ENCODE assay signal across 24 cellular contexts in the genomic region with DNA sequence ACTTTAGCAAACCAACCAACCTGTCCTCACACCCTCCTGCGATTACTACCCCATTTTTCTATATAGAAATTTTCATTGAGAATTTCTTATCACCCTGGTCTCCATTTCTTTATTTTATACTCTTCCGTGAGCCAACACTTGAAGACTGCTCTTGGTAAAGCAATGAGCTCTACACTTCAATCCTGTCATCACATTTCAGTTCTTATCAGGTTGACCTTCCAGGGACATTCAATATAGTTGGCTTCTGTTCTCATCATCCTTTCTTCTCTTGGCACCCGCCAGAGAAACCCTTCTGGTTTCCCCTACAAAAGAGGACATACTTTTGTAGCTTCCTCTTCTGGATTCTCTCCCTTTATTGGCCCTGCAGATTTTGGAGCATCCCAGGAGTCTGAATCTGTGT.
A peak's percentile ranks its signal among the peaks of the same experiment; 100 is the strongest.
DNase-seq lines count a peak whose midpoint lies in the region; ATAC-seq and TF ChIP-seq lines count a peak whose summit lies in the region.
"Had no signal": no experiment of that assay in that cellular context is flagged by ENCODE, and none has a peak within 500 bp of the region (broad histone marks: within the 10 kb centered on the region; RNA-seq: fewer than 3 reads in every experiment).

No MANE protein-coding gene starts in this region.

- no peaks in the 10 kb centered on the region for H3K9me3 ChIP-seq in heart left ventricle
- H3K9me3 ChIP-seq in left ventricle myocardium inferior (replicated peaks): no peaks in the 10 kb centered on the region
- H3K9me3 ChIP-seq: A549; BLaER1 treated with 17β-estradiol and CSF1 and Interleukin-3, amounts not matched to agents 10 nM and 100 nM; Caco-2 had no signal

- H3K36me3 ChIP-seq in heart left ventricle: no peaks in the 10 kb centered on the region
- no peaks in the 10 kb centered on the region for H3K36me3 ChIP-seq in left ventricle myocardium inferior
- H3K36me3 ChIP-seq: BLaER1 treated with 17β-estradiol and CSF1 and Interleukin-3, amounts not matched to agents 10 nM and 100 nM had no signal

- TF ChIP-seq CTCF in heart left ventricle (IDR thresholded peaks at IDR 0.05) (no peak), left ventricle myocardium inferior (IDR thresholded peaks at IDR 0.05; ENCODE audit: borderline replicate concordance) (no peak)

- 42 to 52% (median 48%) methylated on average over 3 of the region's 3 CpGs for WGBS in heart left ventricle, 4 donors

- TF ChIP-seq POLR2A in heart left ventricle (IDR thresholded peaks at IDR 0.05): no peak

- H3K27ac ChIP-seq in heart left ventricle: peak overlapping the region in 1 of 12 donors; percentile 32
- H3K27ac ChIP-seq in left ventricle myocardium inferior (replicated peaks): no peak overlapping the region
- H3K27ac ChIP-seq: 22Rv1; A549; BLaER1 treated with 17β-estradiol and CSF1 and Interleukin-3, amounts not matched to agents 10 nM and 100 nM; C4-2B had no signal

- ATAC-seq in Right ventricle myocardium inferior: peak; percentile 63
- peak; percentile 55 to 91 (median 84) for ATAC-seq in heart left ventricle
- ATAC-seq in left ventricle myocardium superior: peak; percentile 88
- ATAC-seq in HG02852 (IDR thresholded peaks at IDR 0.05; ENCODE audit: unreplicated experiment): no peak
- ATAC-seq: A549; CD8-positive, alpha-beta T cell; GM12878 had no signal

- no peak overlapping the region for H3K4me3 ChIP-seq in heart left ventricle
- no peak overlapping the region for H3K4me3 ChIP-seq in left ventricle myocardium inferior
- H3K4me3 ChIP-seq: A549; BLaER1 treated with 17β-estradiol and CSF1 and Interleukin-3, amounts not matched to agents 10 nM and 100 nM; GM12878 had no signal

- no peaks in the 10 kb centered on the region for H3K27me3 ChIP-seq in heart left ventricle
- H3K27me3 ChIP-seq in left ventricle myocardium inferior (ENCODE audit: low read depth): no peaks in the 10 kb centered on the region
- H3K27me3 ChIP-seq: BLaER1 treated with 17β-estradiol and CSF1 and Interleukin-3, amounts not matched to agents 10 nM and 100 nM had no signal

- intact Hi-C loops in Right ventricle myocardium inferior (cut with DNase I): no loop called here
- intact Hi-C loops in cardiac septum (cut with DNase I): no loop called here
- intact Hi-C loops in heart left ventricle (cut with DNase I): loop anchor here in 6 of 10 donors (10.0 kb wide), 1 partner anchor 287 kb away; no protein-coding TSS in a partner anchor
- intact Hi-C loops in left ventricle myocardium inferior (cut with micrococcal nuclease): no loop called here
- intact Hi-C loops in left ventricle myocardium superior (cut with micrococcal nuclease): no loop called here

- DNase-seq in Right ventricle myocardium inferior (ENCODE audit: missing footprints) (no peak), cardiac septum (ENCODE audit: low spot score) (no peak), heart left ventricle (no peak), left ventricle myocardium inferior (no peak), left ventricle myocardium superior (no peak), D341Med (ENCODE audit: low spot score) (no peak)
- DNase-seq: AML-193; Caco-2; Calu3; CD4-positive, alpha-beta T cell; CD8-positive, alpha-beta T cell; DMS 273 treated with DMSO at 0.1 percent for 48 hours; DMS153; DMS53; DMS79; DND-41; EL; GDM1 had no signal

- peaks cover 0 to 2% (median 0%) of the 10 kb centered on the region in 12 donors for H3K4me1 ChIP-seq in heart left ventricle
- H3K4me1 ChIP-seq in left ventricle myocardium inferior: no peaks in the 10 kb centered on the region
- H3K4me1 ChIP-seq: A549; BLaER1 treated with 17β-estradiol and CSF1 and Interleukin-3, amounts not matched to agents 10 nM and 100 nM; Caco-2 had no signal

Comparison
In these comparisons a context has a peak if more than half of its experiments do, and no peak if none do; other contexts are left out.
1. intact Hi-C loops: an anchor here in heart left ventricle (10.0 kb wide); none called in Right ventricle myocardium inferior, cardiac septum, left ventricle myocardium inferior and left ventricle myocardium superior.